In the genomic region with DNA sequence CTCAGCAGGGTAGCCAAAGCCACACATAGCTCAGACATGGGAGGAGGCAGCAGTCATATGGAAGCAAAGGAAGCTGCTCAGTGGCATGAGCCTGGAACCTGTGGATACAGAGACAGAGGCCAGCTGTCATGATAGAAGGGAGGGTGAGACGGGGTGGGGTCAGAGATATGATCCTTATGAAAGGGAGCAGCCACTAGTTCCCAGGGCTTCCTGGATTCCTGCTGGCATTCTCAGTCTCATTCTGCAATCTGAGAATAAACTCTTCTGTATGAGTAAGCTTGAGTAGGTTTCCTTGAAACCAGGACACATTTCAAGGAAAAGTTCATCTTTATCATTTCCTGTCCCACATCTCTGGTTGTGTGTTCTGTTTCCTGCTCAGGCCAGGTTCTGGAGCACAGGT, we compare ENCODE assay signal across 37 cellular contexts.
DNase-seq lines count a peak whose midpoint lies in the region; ATAC-seq and TF ChIP-seq lines count a peak whose summit lies in the region.
"Had no signal": no experiment of that assay in that cellular context is flagged by ENCODE, and none has a peak within 500 bp of the region (broad histone marks: within the 10 kb centered on the region; RNA-seq: fewer than 3 reads in every experiment).

No MANE protein-coding gene starts in this region.

- no peak for TF ChIP-seq CTCF in mammary epithelial cell (conservative IDR thresholded peaks at IDR 0.05 in 1 of 2, IDR thresholded peaks at IDR 0.05 in 1 of 2; ENCODE audit: extremely low read depth in 1 of 2, insufficient read depth in 1 of 2, low read depth in 1 of 2, low read length in 2 of 2)
- TF ChIP-seq CTCF in breast epithelium (IDR thresholded peaks at IDR 0.05): no peak
- TF ChIP-seq CTCF in brain microvascular endothelial cell (IDR thresholded peaks at IDR 0.05; ENCODE audit: low read depth, low read length, missing control alignments): no peak
- no peak for TF ChIP-seq CTCF in foreskin keratinocyte (conservative IDR thresholded peaks at IDR 0.05)

- ATAC-seq in foreskin keratinocyte (peak; percentile 76), HG03025 (IDR thresholded peaks at IDR 0.05; ENCODE audit: low FRiP score, unreplicated experiment) (no peak)
- no peak for ATAC-seq in activated T-helper 17 cell treated with anti-CD3 and anti-CD28 coated beads, Interleukin-2, amount 50 U/mL, for 72 hours (replicated peaks)
- ATAC-seq: activated CD4-positive, alpha-beta T cell treated with anti-CD3 and anti-CD28 coated beads for 36 hours; activated CD8-positive, alpha-beta T cell treated with anti-CD3 and anti-CD28 coated beads, Interleukin-2, amount 10 ng/mL, durations not matched to agents 7 days and 5 days; activated naive CD4-positive, alpha-beta T cell treated with anti-CD3 and anti-CD28 coated beads, Interleukin-2, amount 50 U/mL, for 72 hours; gastroesophageal sphincter; HepG2; left lobe of liver; Panc1 had no signal

- CTCF ChIA-PET in mammary epithelial cell (lab: Charles Lee; ENCODE audit: low non-redundant PET): no interaction called here

- H3K27ac ChIP-seq in mammary epithelial cell (ENCODE audit: insufficient read depth, low read depth, low read length) (no peak overlapping the region), breast epithelium (no peak overlapping the region), brain microvascular endothelial cell (peak overlapping the region; percentile 29), foreskin keratinocyte (peak overlapping the region; percentile 21)
- H3K27ac ChIP-seq: cardiac muscle cell, coronary artery, gastroesophageal sphincter, parathyroid adenoma, right atrium auricular region had no signal

- H3K4me2 ChIP-seq in mammary epithelial cell (ENCODE audit: insufficient read depth, low read depth, low read length): no peak overlapping the region
- H3K4me2 ChIP-seq: smooth muscle cell had no signal

- DNase-seq in mammary epithelial cell (peak; percentile 12), breast epithelium (ENCODE audit: low spot score in 2 of 2) (no peak), brain microvascular endothelial cell (peak; percentile 65), foreskin keratinocyte (peak; percentile 22 to 75), SK-N-DZ (ENCODE audit: low spot score) (no peak), T-helper 1 cell (no peak)
- DNase-seq: 8988T; activated CD4-positive, alpha-beta T cell treated with anti-CD3 and anti-CD28 coated beads for 36 hours; activated CD8-positive, alpha-beta T cell treated with anti-CD3 and anti-CD28 coated beads, Interleukin-2, amount 10 ng/mL, durations not matched to agents 7 days and 5 days; AML-193; CD4-positive, alpha-beta T cell; DND-41; effector CD8-positive, alpha-beta T cell; H7; hippocampal formation; Kasumi-1; mesenchymal stem cell; NCI-H1436 treated with DMSO at 0.1 percent for 48 hours; NCI-H2081 treated with DMSO at 0.1 percent for 48 hours; NCI-H2227 treated with DMSO at 0.1 percent for 48 hours; Right ventricle myocardium superior; stimulated activated naive CD4-positive, alpha-beta T cell; T-helper 2 cell had no signal

- WGBS in mammary epithelial cell (ENCODE audit: low coverage, missing lambda C conversion rate): no CpG with 5 or more reads among the region's 1 CpG

- H2AFZ ChIP-seq in mammary epithelial cell (ENCODE audit: low read depth, low read length): no peak overlapping the region
- H2AFZ ChIP-seq: parathyroid adenoma had no signal

- H3K9me3 Mint-ChIP-seq in activated T-helper 17 cell treated with anti-CD3 and anti-CD28 coated beads, Interleukin-2, amount 50 U/mL, for 72 hours: peaks cover 6% of the 10 kb centered on the region
- H3K9me3 Mint-ChIP-seq: neural crest cell, type B pancreatic cell had no signal

- no peaks in the 10 kb centered on the region for H3K79me2 ChIP-seq in mammary epithelial cell (ENCODE audit: insufficient read depth, low read length)
- H3K79me2 ChIP-seq: parathyroid adenoma had no signal

- H3K27me3 ChIP-seq in mammary epithelial cell (ENCODE audit: insufficient read depth, low read length) (no peaks in the 10 kb centered on the region), breast epithelium (no peaks in the 10 kb centered on the region), brain microvascular endothelial cell (replicated peaks) (no peaks in the 10 kb centered on the region), foreskin keratinocyte (no peaks in the 10 kb centered on the region)
- H3K27me3 ChIP-seq: cardiac muscle cell, gastroesophageal sphincter, right atrium auricular region had no signal

- no peaks in the 10 kb centered on the region for H3K4me1 ChIP-seq in mammary epithelial cell (ENCODE audit: insufficient read depth, low read length)
- H3K4me1 ChIP-seq in breast epithelium: no peaks in the 10 kb centered on the region
- H3K4me1 ChIP-seq in foreskin keratinocyte: peaks cover 7% of the 10 kb centered on the region
- H3K4me1 ChIP-seq: gastroesophageal sphincter, parathyroid adenoma, right atrium auricular region had no signal

- H3K9me3 ChIP-seq in mammary epithelial cell (replicated peaks; ENCODE audit: insufficient read depth, low read length) (no peaks in the 10 kb centered on the region), breast epithelium (no peaks in the 10 kb centered on the region)
- H3K9me3 ChIP-seq: gastroesophageal sphincter, right atrium auricular region had no signal

- H4K20me1 ChIP-seq in mammary epithelial cell (ENCODE audit: insufficient read depth, low read length): no peaks in the 10 kb centered on the region

- BruUV-seq in mammary epithelial cell (replicated peaks; lab: Mats Ljungman, UMichigan): no TSS peak

- TF ChIP-seq POLR2A in breast epithelium (IDR thresholded peaks at IDR 0.05): no peak

- no peaks in the 10 kb centered on the region for H3K4me1 Mint-ChIP-seq in activated T-helper 17 cell treated with anti-CD3 and anti-CD28 coated beads, Interleukin-2, amount 50 U/mL, for 72 hours
- H3K4me1 Mint-ChIP-seq: activated CD4-positive, alpha-beta T cell treated with anti-CD3 and anti-CD28 coated beads for 36 hours; neural crest cell had no signal

- H3K36me3 ChIP-seq in mammary epithelial cell (ENCODE audit: insufficient read depth, low read length): no peaks in the 10 kb centered on the region
- no peaks in the 10 kb centered on the region for H3K36me3 ChIP-seq in breast epithelium
- H3K36me3 ChIP-seq in brain microvascular endothelial cell (replicated peaks): no peaks in the 10 kb centered on the region
- H3K36me3 ChIP-seq: cardiac muscle cell, gastroesophageal sphincter, right atrium auricular region had no signal

- no peaks in the 10 kb centered on the region for H3K36me3 Mint-ChIP-seq in activated T-helper 17 cell treated with anti-CD3 and anti-CD28 coated beads, Interleukin-2, amount 50 U/mL, for 72 hours (ENCODE audit: low read depth)
- H3K36me3 Mint-ChIP-seq: activated naive CD4-positive, alpha-beta T cell treated with anti-CD3 and anti-CD28 coated beads, Interleukin-2, amount 50 U/mL, for 72 hours; type B pancreatic cell had no signal

- H3K27ac Mint-ChIP-seq in activated T-helper 17 cell treated with anti-CD3 and anti-CD28 coated beads, Interleukin-2, amount 50 U/mL, for 72 hours: no peak overlapping the region
- H3K27ac Mint-ChIP-seq: activated CD4-positive, alpha-beta T cell treated with anti-CD3 and anti-CD28 coated beads for 36 hours; activated CD8-positive, alpha-beta T cell treated with anti-CD3 and anti-CD28 coated beads, Interleukin-2, amount 10 ng/mL, durations not matched to agents 7 days and 5 days; activated naive CD4-positive, alpha-beta T cell treated with anti-CD3 and anti-CD28 coated beads, Interleukin-2, amount 50 U/mL, for 72 hours; CD4-positive, alpha-beta T cell; type B pancreatic cell had no signal

- no peak overlapping the region for H3K4me3 Mint-ChIP-seq in activated T-helper 17 cell treated with anti-CD3 and anti-CD28 coated beads, Interleukin-2, amount 50 U/mL, for 72 hours
- H3K4me3 Mint-ChIP-seq: activated CD4-positive, alpha-beta T cell treated with anti-CD3 and anti-CD28 coated beads for 36 hours; activated CD8-positive, alpha-beta T cell treated with anti-CD3 and anti-CD28 coated beads, Interleukin-2, amount 10 ng/mL, durations not matched to agents 7 days and 5 days; CD4-positive, alpha-beta T cell; neural crest cell; type B pancreatic cell had no signal

- dilution Hi-C loops in mammary epithelial cell (cut with HindIII; ENCODE audit: low sequenced_read_pairs): no loop called here

- peaks cover 3% of the 10 kb centered on the region for H3K27me3 Mint-ChIP-seq in activated T-helper 17 cell treated with anti-CD3 and anti-CD28 coated beads, Interleukin-2, amount 50 U/mL, for 72 hours
- H3K27me3 Mint-ChIP-seq: CD4-positive, alpha-beta T cell had no signal

- intact Hi-C loops in mammary epithelial cell (cut with micrococcal nuclease): no loop called here
- intact Hi-C loops in breast epithelium (cut with DNase I; ENCODE audit: low total_unique reads): no loop called here

- H3K4me3 ChIP-seq in mammary epithelial cell (replicated peaks in 1 of 3; ENCODE audit: insufficient read depth in 1 of 3, low read depth in 2 of 3, low read length in 3 of 3) (no peak overlapping the region), breast epithelium (no peak overlapping the region), brain microvascular endothelial cell (ENCODE audit: low read depth, low read length) (no peak overlapping the region)
- H3K4me3 ChIP-seq: cardiac muscle cell, coronary artery, gastroesophageal sphincter, right atrium auricular region, smooth muscle cell had no signal

- H3K9ac ChIP-seq in mammary epithelial cell (ENCODE audit: insufficient read depth, low read length): no peak overlapping the region
- H3K9ac ChIP-seq: parathyroid adenoma had no signal

- in situ Hi-C loops in mammary epithelial cell (cut with MboI; ENCODE audit: low sequenced_read_pairs in 2 of 2): no loop called here
- in situ Hi-C loops in brain microvascular endothelial cell (cut with HindIII; ENCODE audit: low pct_ligation_motif_present, low sequenced_read_pairs): no loop called here

Comparison
In these comparisons a context has a peak if more than half of its experiments do, and no peak if none do; other contexts are left out.
1. DNase-seq: peak in mammary epithelial cell (single experiment), brain microvascular endothelial cell (single experiment) and foreskin keratinocyte (2 of 2); none in breast epithelium (0 of 2), SK-N-DZ (single experiment) and T-helper 1 cell (0 of 5).
2. H3K27ac ChIP-seq: peak in brain microvascular endothelial cell (single experiment) and foreskin keratinocyte (single experiment); none in mammary epithelial cell (single experiment) and breast epithelium (0 of 2).